6 cellular contexts compared by ENCODE assay signal in the genomic region with DNA sequence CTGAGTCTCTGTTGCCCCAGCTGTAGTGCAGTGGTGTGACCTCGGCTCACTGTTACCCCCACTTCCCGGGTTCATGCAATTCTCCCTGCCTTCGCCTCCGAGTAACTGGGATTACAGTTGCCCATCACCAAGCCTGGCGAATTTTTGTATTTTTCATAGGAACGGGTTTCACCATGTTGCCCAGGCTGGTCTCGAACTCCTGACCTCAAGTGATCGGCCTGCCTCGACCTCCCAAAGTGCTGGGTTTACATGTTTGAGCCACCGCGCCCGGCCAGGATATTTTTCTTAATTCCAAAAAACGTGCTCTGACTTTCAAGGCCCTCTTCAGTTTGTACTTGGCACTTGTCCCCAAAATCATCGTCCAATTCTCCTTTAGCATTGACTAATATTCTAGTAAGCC.
"Had no signal": no experiment of that assay in that cellular context is flagged by ENCODE, and none has a peak within 500 bp of the region (broad histone marks: within the 10 kb centered on the region; RNA-seq: fewer than 3 reads in every experiment).

No MANE protein-coding gene starts in this region.

- H3K4me1 Mint-ChIP-seq: IgD-negative memory B cell had no signal

- H3K27ac Mint-ChIP-seq: IgD-negative memory B cell had no signal

- H3K4me3 Mint-ChIP-seq: IgD-negative memory B cell had no signal

- ATAC-seq: HepG2, K562 had no signal

- H3K27me3 Mint-ChIP-seq: IgD-negative memory B cell had no signal

- H3K27ac ChIP-seq: HL-60 had no signal

- DNase-seq: IMR-90, KBM-7 had no signal

- H3K4me3 ChIP-seq: K562 had no signal
